ENCODE assay signal across 8 cellular contexts in the genomic region with DNA sequence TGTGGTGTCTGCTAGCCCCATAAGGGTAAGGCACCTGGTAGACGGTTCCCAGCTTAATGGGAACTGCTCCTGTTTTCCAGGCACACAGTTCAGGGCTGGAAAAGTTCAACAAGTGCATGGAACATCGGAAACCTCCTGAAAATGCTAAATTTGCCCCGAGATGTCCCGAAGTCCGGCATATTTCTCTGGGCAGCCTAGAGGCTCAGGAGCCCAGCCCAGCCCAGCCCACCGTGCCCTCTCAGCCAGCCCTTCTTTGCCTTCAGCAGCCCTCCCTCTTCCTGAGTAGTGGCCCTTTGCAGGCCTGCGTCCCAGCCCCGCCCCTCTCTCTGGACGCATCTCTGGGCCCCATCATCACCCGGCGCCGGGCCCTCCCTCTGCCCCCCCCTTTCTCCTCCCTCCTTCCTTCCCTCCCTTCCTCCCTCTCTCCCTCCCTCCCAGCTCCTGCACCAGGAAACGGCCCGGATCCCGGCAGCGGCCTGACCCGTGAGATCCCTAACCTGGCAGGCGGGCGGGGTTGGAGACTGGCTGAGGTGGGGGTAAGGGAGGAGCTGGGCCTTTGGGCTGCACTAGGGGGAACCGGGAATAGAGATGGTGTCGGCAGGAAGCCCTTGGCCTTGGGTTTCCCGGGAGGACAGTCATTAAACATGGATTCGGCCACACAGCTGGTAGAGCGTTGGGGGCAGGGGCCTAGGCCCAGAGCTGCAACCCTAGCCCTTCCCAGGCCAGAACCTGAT. TPM values are rescaled to one million over a fixed set of nuclear protein-coding genes. Genes with fewer than 3 reads are reported as not detected.
DNase-seq lines count a peak whose midpoint lies in the region; ATAC-seq and TF ChIP-seq lines count a peak whose summit lies in the region.

A gene with protein sequence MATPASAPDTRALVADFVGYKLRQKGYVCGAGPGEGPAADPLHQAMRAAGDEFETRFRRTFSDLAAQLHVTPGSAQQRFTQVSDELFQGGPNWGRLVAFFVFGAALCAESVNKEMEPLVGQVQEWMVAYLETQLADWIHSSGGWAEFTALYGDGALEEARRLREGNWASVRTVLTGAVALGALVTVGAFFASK (plus strand): TSS at position 422 of the 734 bp plus-strand sequence. CDS start 935 bp downstream, outside the sequence.

- H3K9me3 Mint-ChIP-seq in endothelial cell (ENCODE audit: unreplicated experiment) = no peaks in the 10 kb centered on the region

- ATAC-seq in GM21528 (IDR thresholded peaks at IDR 0.05; ENCODE audit: low FRiP score, unreplicated experiment) = no peak

- TF ChIP-seq CTCF in GM13977 (IDR thresholded peaks at IDR 0.05; ENCODE audit: extremely low read depth, insufficient read depth, missing control alignments) (no peak), endothelial cell (IDR thresholded peaks at IDR 0.05; ENCODE audit: unreplicated experiment) (no peak)

- H3K4me1 Mint-ChIP-seq in endothelial cell (ENCODE audit: unreplicated experiment) = peaks cover 34% of the 10 kb centered on the region

- H3K36me3 Mint-ChIP-seq in endothelial cell (ENCODE audit: low read depth, unreplicated experiment) = peaks cover 15% of the 10 kb centered on the region

- in situ Hi-C loops in GM13977 (cut with MboI; ENCODE audit: low pct_unique_long_range_greater_than_20kb, low sequenced_read_pairs, unreplicated experiment) = no loop called here

- peak within 1 kb of the TSS; percentile 95 for H3K27ac Mint-ChIP-seq in endothelial cell (ENCODE audit: unreplicated experiment)

- peak within 1 kb of the TSS; percentile 91 for H3K27ac ChIP-seq in temporal lobe (ENCODE audit: low read depth, low read length)

- DNase-seq in AG08396 (ENCODE audit: low spot score) = peak; percentile 80
- DNase-seq in GM13977 (ENCODE audit: low spot score) = peak; percentile 80
- DNase-seq in NCI-H1092 (lab: John Stamatoyannopoulos, UW) = peak; percentile 85
- peak; percentile 86 for DNase-seq in SK-N-DZ (ENCODE audit: low spot score)
- peak; percentile 81 for DNase-seq in endothelial cell (ENCODE audit: low spot score)
- DNase-seq in lung microvascular endothelial cell (ENCODE audit: low read depth in 2 of 2) = peak; percentile 87 to 94

- H3K4me3 Mint-ChIP-seq in endothelial cell (ENCODE audit: unreplicated experiment) = peak within 1 kb of the TSS; percentile 98

- H3K27me3 Mint-ChIP-seq in endothelial cell (ENCODE audit: unreplicated experiment) = peaks cover 13% of the 10 kb centered on the region

RNA-seq across cellular contexts. Expression of the gene that starts here (rescaled TPM):
- 20.5 and 23.3 TPM in 2 replicates for polyA plus RNA-seq in SK-N-DZ (2014; cell fraction: cytosol; rRNA removed)
- 23.9 and 48.5 TPM in 2 replicates for polyA plus RNA-seq in SK-N-DZ (2014; cell fraction: nucleus; rRNA removed)
- total RNA-seq in endothelial cell (ENCODE audit: unreplicated experiment) (22.0 TPM), lung microvascular endothelial cell (9.4 and 14.9 TPM in 2 replicates), temporal lobe (11.1 TPM)
